Comparison of ENCODE assay signal across 23 cellular contexts in the genomic region with DNA sequence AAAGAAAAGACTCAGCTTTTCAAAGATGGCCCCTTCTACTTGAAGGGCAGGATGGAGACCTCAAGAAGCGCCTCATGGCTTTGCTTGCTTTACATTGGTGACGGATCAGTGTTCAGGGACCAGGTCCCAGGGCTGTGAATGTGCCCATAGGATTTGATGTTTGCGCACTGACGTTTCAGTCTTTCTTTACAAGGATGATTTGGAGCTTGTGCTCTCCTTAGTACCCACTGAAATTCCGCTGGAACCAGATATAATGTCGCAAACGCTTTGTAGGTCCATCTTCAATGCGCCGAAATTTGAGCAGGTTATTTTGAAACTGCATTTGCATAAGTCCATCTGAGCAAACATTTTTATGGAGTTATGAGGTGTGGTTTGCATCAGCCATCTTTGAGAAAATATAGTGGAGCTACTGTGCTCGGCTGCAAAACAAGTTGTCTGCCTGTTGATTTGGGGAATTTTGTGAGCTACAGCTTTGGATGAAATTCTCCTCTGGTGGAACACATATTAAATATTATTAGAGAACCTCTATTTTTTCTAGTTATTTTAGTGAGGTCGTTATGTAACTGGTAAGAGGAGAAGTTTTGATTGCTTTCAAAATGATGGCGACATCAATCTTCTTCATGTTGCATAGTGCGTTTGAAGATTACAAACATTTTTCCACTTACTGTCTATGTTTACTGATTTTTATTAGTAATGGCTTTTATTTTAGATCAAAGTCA. TPM values are rescaled to one million over a fixed set of nuclear protein-coding genes. Genes with fewer than 3 reads are reported as not detected.
DNase-seq lines count a peak whose midpoint lies in the region; TF ChIP-seq lines count a peak whose summit lies in the region.
"Had no signal": no experiment of that assay in that cellular context is flagged by ENCODE, and none has a peak within 500 bp of the region (broad histone marks: within the 10 kb centered on the region; RNA-seq: fewer than 3 reads in every experiment).

No MANE protein-coding gene starts in this region.

- H3K27me3 Mint-ChIP-seq in chondrocyte (ENCODE audit: low read depth) = peaks cover 15% of the 10 kb centered on the region

- H3K9me3 ChIP-seq in BE2C = no peaks in the 10 kb centered on the region
- no peaks in the 10 kb centered on the region for H3K9me3 ChIP-seq in esophagus muscularis mucosa
- H3K9me3 ChIP-seq: body of pancreas, gastroesophageal sphincter, Peyer's patch, spleen, thoracic aorta had no signal

- H3K4me3 Mint-ChIP-seq in chondrocyte (ENCODE audit: unreplicated experiment) = no peak overlapping the region
- H3K4me3 Mint-ChIP-seq: activated CD4-positive, alpha-beta memory T cell treated with anti-CD3 and anti-CD28 coated beads for 36 hours; endodermal cell; GM23338 had no signal

- TF ChIP-seq EP300 in esophagus muscularis mucosa (IDR thresholded peaks at IDR 0.05) = no peak

- peak; percentile 74 for DNase-seq in BE2C
- peak; percentile 83 for DNase-seq in DMS53 treated with DMSO at 0.1 percent for 48 hours (lab: John Stamatoyannopoulos, UW; ENCODE audit: unreplicated experiment)
- DNase-seq in NCI-H526 (lab: John Stamatoyannopoulos, UW) = peak; percentile 91 to 95
- DNase-seq in esophagus muscularis mucosa (ENCODE audit: extremely low spot score) = peak; percentile 45
- no peak for DNase-seq in iPS-NIHi7 (ENCODE audit: extremely low spot score)
- no peak for DNase-seq in chondrocyte (ENCODE audit: low spot score)
- no peak for DNase-seq in AML-193 (lab: John Stamatoyannopoulos, UW)
- DNase-seq: activated CD4-positive, alpha-beta memory T cell treated with anti-CD3 and anti-CD28 coated beads for 36 hours; activated effector memory CD4-positive, alpha-beta T cell treated with anti-CD3 and anti-CD28 coated beads, Interleukin-2, amount 50 U/mL, for 16 hours; body of pancreas; endodermal cell; kidney glomerular epithelial cell; NCI-H2107; nucleus accumbens; Peyer's patch; spleen; stimulated activated CD4-positive, alpha-beta T cell treated with anti-CD3 and anti-CD28 coated beads, Interleukin-4, amount 100 ng/mL, for 1 hour; stimulated activated naive CD4-positive, alpha-beta T cell; T1000 had no signal

- H3K27me3 ChIP-seq in BE2C (no peaks in the 10 kb centered on the region), esophagus muscularis mucosa (peaks cover 0 to 40% (median 16%) of the 10 kb centered on the region in 4 donors)

- WGBS in esophagus muscularis mucosa = 84% methylated on average over 13 of the region's 13 CpGs

- intact Hi-C loops in esophagus muscularis mucosa (cut with DNase I) = no loop called here

- H3K27ac ChIP-seq in esophagus muscularis mucosa (replicated peaks in 1 of 4) = no peak overlapping the region
- H3K27ac ChIP-seq: body of pancreas, coronary artery, gastroesophageal sphincter, Peyer's patch, spleen, thoracic aorta had no signal

- H3K4me3 ChIP-seq in BE2C (ENCODE audit: low read depth, low read length) (peak overlapping the region; percentile 94), esophagus muscularis mucosa (no peak overlapping the region)
- H3K4me3 ChIP-seq: body of pancreas, gastroesophageal sphincter, GM23338, Peyer's patch, spleen, thoracic aorta had no signal

- H3K4me1 Mint-ChIP-seq in chondrocyte (ENCODE audit: low read depth) = peaks cover 46% of the 10 kb centered on the region

- no peak for TF ChIP-seq POLR2A in esophagus muscularis mucosa (IDR thresholded peaks at IDR 0.05; ENCODE audit: low read depth)

- H3K27ac Mint-ChIP-seq in chondrocyte (ENCODE audit: unreplicated experiment) = no peak overlapping the region
- H3K27ac Mint-ChIP-seq: activated CD4-positive, alpha-beta memory T cell treated with anti-CD3 and anti-CD28 coated beads for 36 hours; endodermal cell; GM23338 had no signal

- H3K9me3 Mint-ChIP-seq in chondrocyte (ENCODE audit: low read depth) = no peaks in the 10 kb centered on the region
- H3K9me3 Mint-ChIP-seq: activated CD4-positive, alpha-beta memory T cell treated with anti-CD3 and anti-CD28 coated beads for 36 hours; endodermal cell; GM23338 had no signal

- H3K36me3 ChIP-seq in BE2C = no peaks in the 10 kb centered on the region
- no peaks in the 10 kb centered on the region for H3K36me3 ChIP-seq in esophagus muscularis mucosa
- H3K36me3 ChIP-seq: gastroesophageal sphincter, Peyer's patch, spleen, thoracic aorta had no signal

- no peaks in the 10 kb centered on the region for H3K36me3 Mint-ChIP-seq in chondrocyte (ENCODE audit: low read depth)
- H3K36me3 Mint-ChIP-seq: activated CD4-positive, alpha-beta memory T cell treated with anti-CD3 and anti-CD28 coated beads for 36 hours had no signal

- TF ChIP-seq CTCF in BE2C (IDR thresholded peaks at IDR 0.05; ENCODE audit: low read depth, low read length) (no peak), esophagus muscularis mucosa (IDR thresholded peaks at IDR 0.05) (no peak), chondrocyte (IDR thresholded peaks at IDR 0.05) (no peak)

- H3K4me1 ChIP-seq in BE2C (peaks cover 12% of the 10 kb centered on the region), esophagus muscularis mucosa (peaks cover 0 to 40% (median 28%) of the 10 kb centered on the region in 4 donors)

RNA-seq across cellular contexts. Expression of a gene that starts 2.4 kb away (rescaled TPM):
- polyA plus RNA-seq in BE2C (2012; ENCODE audit: insufficient read depth, insufficient read length, low read depth) = 31.0 TPM
- total RNA-seq in esophagus muscularis mucosa (1 to 10 TPM; 5.3 to 7.7 (median 5.8) TPM), chondrocyte (1.4 to 3.8 TPM (median 3.6 TPM) in 3 replicates)
- total RNA-seq: activated CD4-positive, alpha-beta memory T cell treated with anti-CD3 and anti-CD28 coated beads for 36 hours had no signal

Comparison
In these comparisons a context has a peak if more than half of its experiments do, and no peak if none do; other contexts are left out.
1. DNase-seq: peak in BE2C (single experiment), DMS53 treated with DMSO at 0.1 percent for 48 hours (single experiment), NCI-H526 (2 of 2) and esophagus muscularis mucosa (single experiment); none in iPS-NIHi7 (single experiment), chondrocyte (single experiment) and AML-193 (0 of 2).